Comparison of ENCODE assay signal across 27 cellular contexts in the genomic region with DNA sequence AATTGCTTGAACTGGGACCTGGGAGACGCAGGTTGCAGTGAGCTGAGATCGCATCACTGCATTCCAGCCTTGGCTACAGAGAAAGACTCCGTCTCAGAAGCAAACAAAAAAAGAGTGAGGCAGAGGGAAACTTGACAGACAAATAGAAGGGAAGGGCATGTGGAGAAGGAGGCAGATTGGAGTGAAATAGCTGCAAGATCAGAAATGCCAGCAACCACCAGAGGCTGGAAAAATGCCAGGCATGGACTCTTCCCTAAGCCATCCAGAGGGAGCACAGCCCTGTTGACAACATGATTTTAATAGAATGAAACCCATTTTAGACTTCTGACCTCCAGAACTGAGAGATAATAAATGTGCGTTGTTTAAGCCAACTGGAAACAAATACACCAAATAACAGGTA.
"Had no signal": no experiment of that assay in that cellular context is flagged by ENCODE, and none has a peak within 500 bp of the region (broad histone marks: within the 10 kb centered on the region; RNA-seq: fewer than 3 reads in every experiment).

No MANE protein-coding gene starts in this region.

- H3K4me3 ChIP-seq: colonic mucosa, MG63 had no signal

- DNase-seq: activated CD4-positive, alpha-beta memory T cell treated with anti-CD3 and anti-CD28 coated beads, Interleukin-2, amount 10 ng/mL, durations not matched to agents 7 days and 5 days; activated CD4-positive, alpha-beta T cell treated with anti-CD3 and anti-CD28 coated beads, Interleukin-2, amount 10 ng/mL, durations not matched to agents 7 days and 5 days; activated CD4-positive, CD25-positive, alpha-beta regulatory T cell; activated naive CD4-positive, alpha-beta T cell treated with anti-CD3 and anti-CD28 coated beads, Interleukin-2, amount 50 U/mL, for 16 hours; activated T-cell treated with anti-CD3 and anti-CD28 coated beads for 4 hours; amygdala; colonic mucosa; MG63; MV-4-11; NCI-H1092 treated with DMSO at 0.1 percent for 48 hours; NCI-H1417 treated with DMSO at 0.1 percent for 48 hours; NCI-H1694; NCI-H2029; NCI-H2107; NCI-H2171 treated with DMSO at 0.1 percent for 48 hours; NCI-H226; NCI-H526; NCI-H774; NK-92 treated with Interleukin-12 subunit alpha and Interleukin-12 subunit beta, amount 100 ng/mL, for 24 hours; OCI-M1; SHP77 treated with DMSO at 0.1 percent for 48 hours; T-cell; T-helper 2 cell; T1000 had no signal

- H3K9me3 Mint-ChIP-seq: activated CD4-positive, alpha-beta T cell treated with anti-CD3 and anti-CD28 coated beads, Interleukin-2, amount 10 ng/mL, durations not matched to agents 7 days and 5 days; brain had no signal

- H3K36me3 Mint-ChIP-seq: brain, T-cell had no signal

- H3K4me3 Mint-ChIP-seq: activated CD4-positive, alpha-beta memory T cell treated with anti-CD3 and anti-CD28 coated beads, Interleukin-2, amount 10 ng/mL, durations not matched to agents 7 days and 5 days; activated CD4-positive, alpha-beta T cell treated with anti-CD3 and anti-CD28 coated beads, Interleukin-2, amount 10 ng/mL, durations not matched to agents 7 days and 5 days; brain; central memory CD8-positive, alpha-beta T cell; T-cell had no signal

- H3K27ac Mint-ChIP-seq: activated CD4-positive, alpha-beta memory T cell treated with anti-CD3 and anti-CD28 coated beads, Interleukin-2, amount 10 ng/mL, durations not matched to agents 7 days and 5 days; activated CD4-positive, alpha-beta T cell treated with anti-CD3 and anti-CD28 coated beads, Interleukin-2, amount 10 ng/mL, durations not matched to agents 7 days and 5 days; brain; T-cell had no signal

- H3K27me3 Mint-ChIP-seq: activated CD4-positive, alpha-beta memory T cell treated with anti-CD3 and anti-CD28 coated beads, Interleukin-2, amount 10 ng/mL, durations not matched to agents 7 days and 5 days; activated CD4-positive, alpha-beta T cell treated with anti-CD3 and anti-CD28 coated beads, Interleukin-2, amount 10 ng/mL, durations not matched to agents 7 days and 5 days; central memory CD8-positive, alpha-beta T cell; T-cell had no signal

- H3K4me1 Mint-ChIP-seq: activated CD4-positive, alpha-beta memory T cell treated with anti-CD3 and anti-CD28 coated beads, Interleukin-2, amount 10 ng/mL, durations not matched to agents 7 days and 5 days; activated CD4-positive, alpha-beta T cell treated with anti-CD3 and anti-CD28 coated beads, Interleukin-2, amount 10 ng/mL, durations not matched to agents 7 days and 5 days; brain; central memory CD8-positive, alpha-beta T cell; T-cell had no signal

- ATAC-seq: Panc1, T-cell had no signal
